ENCODE assay signal across 20 cellular contexts in the genomic region with DNA sequence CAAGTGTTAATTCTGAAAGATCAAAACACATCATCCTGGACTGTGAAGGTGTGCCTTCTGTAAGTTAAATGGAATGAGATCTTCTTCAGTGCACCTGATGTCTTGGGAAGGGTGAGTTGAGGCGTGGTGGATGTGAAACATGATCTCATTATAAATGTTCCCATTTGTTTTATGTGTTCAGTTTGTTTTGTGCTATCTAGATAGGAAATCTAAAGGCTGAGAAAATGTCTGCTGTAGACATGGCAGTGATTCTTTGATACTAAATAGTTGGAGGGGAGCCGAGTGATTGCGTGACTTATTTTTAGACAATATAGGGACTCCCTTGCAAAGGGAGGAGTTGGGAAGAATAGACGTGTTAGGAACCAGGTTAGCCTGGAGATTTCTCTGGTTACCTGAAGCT.
DNase-seq lines count a peak whose midpoint lies in the region; TF ChIP-seq lines count a peak whose summit lies in the region.
"Had no signal": no experiment of that assay in that cellular context is flagged by ENCODE, and none has a peak within 500 bp of the region (broad histone marks: within the 10 kb centered on the region; RNA-seq: fewer than 3 reads in every experiment).

No MANE protein-coding gene starts in this region.

- peaks cover 31% of the 10 kb centered on the region for H3K36me3 ChIP-seq in KOPT-K1 (ENCODE audit: insufficient read depth, low read length)
- H3K36me3 ChIP-seq: colonic mucosa, esophagus squamous epithelium, gastroesophageal sphincter, ovary, right lobe of liver had no signal

- peak overlapping the region; percentile 95 for H3K27ac ChIP-seq in KOPT-K1 (ENCODE audit: low read depth, low read length, poor library complexity, severe bottlenecking)
- H3K27ac ChIP-seq: colonic mucosa, right lobe of liver had no signal

- TF ChIP-seq CTCF in brain (conservative IDR thresholded peaks at IDR 0.05) (no peak), progenitor cell of endocrine pancreas (IDR thresholded peaks at IDR 0.05; ENCODE audit: unreplicated experiment) (no peak)

- H3K36me3 Mint-ChIP-seq in T-helper 2 cell treated with Interferon-gamma antibody and Interleukin-4, amounts not matched to agents 5 μg/mL and 100 μg/mL, for 36 hours (ENCODE audit: low read depth), result peaks cover 14% of the 10 kb centered on the region
- H3K36me3 Mint-ChIP-seq in brain (peaks cover 37% of the 10 kb centered on the region), progenitor cell of endocrine pancreas (ENCODE audit: insufficient read depth) (peaks cover 22% of the 10 kb centered on the region)

- peak overlapping the region; percentile 62 for H3K4me3 Mint-ChIP-seq in T-helper 2 cell treated with Interferon-gamma antibody and Interleukin-4, amounts not matched to agents 5 μg/mL and 100 μg/mL, for 36 hours
- H3K4me3 Mint-ChIP-seq in brain (no peak overlapping the region), progenitor cell of endocrine pancreas (ENCODE audit: low read depth) (no peak overlapping the region)
- H3K4me3 Mint-ChIP-seq: effector memory CD8-positive, alpha-beta T cell; HFFc6 had no signal

- peaks cover 15% of the 10 kb centered on the region for H3K4me1 Mint-ChIP-seq in T-helper 2 cell treated with Interferon-gamma antibody and Interleukin-4, amounts not matched to agents 5 μg/mL and 100 μg/mL, for 36 hours (ENCODE audit: low read depth)
- peaks cover 5% of the 10 kb centered on the region for H3K4me1 Mint-ChIP-seq in brain
- peaks cover 12% of the 10 kb centered on the region for H3K4me1 Mint-ChIP-seq in progenitor cell of endocrine pancreas (ENCODE audit: low read depth)

- H3K9me3 Mint-ChIP-seq in T-helper 2 cell treated with Interferon-gamma antibody and Interleukin-4, amounts not matched to agents 5 μg/mL and 100 μg/mL, for 36 hours, result peaks cover 34% of the 10 kb centered on the region
- H3K9me3 Mint-ChIP-seq in brain (peaks cover 17 to 27% (median 24%) of the 10 kb centered on the region in 5 experiments), progenitor cell of endocrine pancreas (ENCODE audit: low read depth) (peaks cover 20% of the 10 kb centered on the region)

- peak overlapping the region; percentile 80 for H3K27ac Mint-ChIP-seq in T-helper 2 cell treated with Interferon-gamma antibody and Interleukin-4, amounts not matched to agents 5 μg/mL and 100 μg/mL, for 36 hours
- H3K27ac Mint-ChIP-seq in brain (peak overlapping the region in 4 of 5 experiments; percentile 1 to 66 (median 50)), progenitor cell of endocrine pancreas (peak overlapping the region; percentile 37)
- H3K27ac Mint-ChIP-seq: effector memory CD8-positive, alpha-beta T cell; HFFc6 had no signal

- DNase-seq in T-helper 2 cell treated with Interferon-gamma antibody and Interleukin-4, amounts not matched to agents 5 μg/mL and 100 μg/mL, for 36 hours (ENCODE audit: low spot score), result no peak
- no peak for DNase-seq in T-helper 2 cell
- no peak for DNase-seq in progenitor cell of endocrine pancreas (ENCODE audit: low spot score, unreplicated experiment)
- no peak for DNase-seq in DMS153 (lab: John Stamatoyannopoulos, UW)
- DNase-seq in pons (ENCODE audit: low spot score), result no peak
- no peak for DNase-seq in SIG-M5 treated with dmso at 0.1 percent for 504 hours (lab: John Stamatoyannopoulos, UW; ENCODE audit: unreplicated experiment)
- DNase-seq: activated CD4-positive, alpha-beta T cell treated with anti-CD3 and anti-CD28 coated beads for 48 hours; activated gamma-delta T cell treated with Interleukin-2 at 50 U/mL for 16 hours; colonic mucosa; effector memory CD8-positive, alpha-beta T cell; esophagus squamous epithelium; HFFc6; Karpas-422; NCI-H1417; ovary; right lobe of liver; stimulated activated CD4-positive, alpha-beta T cell treated with anti-CD3 and anti-CD28 coated beads, Interleukin-15, amount 100 ng/mL, for 24 hours had no signal

- peaks cover 14% of the 10 kb centered on the region for H3K9me3 ChIP-seq in KOPT-K1 (ENCODE audit: insufficient read depth, low read length, poor library complexity, severe bottlenecking)
- H3K9me3 ChIP-seq: colonic mucosa, esophagus squamous epithelium, gastroesophageal sphincter, ovary, right lobe of liver had no signal

- H3K27me3 Mint-ChIP-seq in T-helper 2 cell treated with Interferon-gamma antibody and Interleukin-4, amounts not matched to agents 5 μg/mL and 100 μg/mL, for 36 hours (ENCODE audit: low read depth), result no peaks in the 10 kb centered on the region
- H3K27me3 Mint-ChIP-seq in brain, result no peaks in the 10 kb centered on the region
- H3K27me3 Mint-ChIP-seq in progenitor cell of endocrine pancreas, result no peaks in the 10 kb centered on the region
- H3K27me3 Mint-ChIP-seq: effector memory CD8-positive, alpha-beta T cell had no signal
